Comparison of ENCODE assay signal across 8 cellular contexts in the genomic region with DNA sequence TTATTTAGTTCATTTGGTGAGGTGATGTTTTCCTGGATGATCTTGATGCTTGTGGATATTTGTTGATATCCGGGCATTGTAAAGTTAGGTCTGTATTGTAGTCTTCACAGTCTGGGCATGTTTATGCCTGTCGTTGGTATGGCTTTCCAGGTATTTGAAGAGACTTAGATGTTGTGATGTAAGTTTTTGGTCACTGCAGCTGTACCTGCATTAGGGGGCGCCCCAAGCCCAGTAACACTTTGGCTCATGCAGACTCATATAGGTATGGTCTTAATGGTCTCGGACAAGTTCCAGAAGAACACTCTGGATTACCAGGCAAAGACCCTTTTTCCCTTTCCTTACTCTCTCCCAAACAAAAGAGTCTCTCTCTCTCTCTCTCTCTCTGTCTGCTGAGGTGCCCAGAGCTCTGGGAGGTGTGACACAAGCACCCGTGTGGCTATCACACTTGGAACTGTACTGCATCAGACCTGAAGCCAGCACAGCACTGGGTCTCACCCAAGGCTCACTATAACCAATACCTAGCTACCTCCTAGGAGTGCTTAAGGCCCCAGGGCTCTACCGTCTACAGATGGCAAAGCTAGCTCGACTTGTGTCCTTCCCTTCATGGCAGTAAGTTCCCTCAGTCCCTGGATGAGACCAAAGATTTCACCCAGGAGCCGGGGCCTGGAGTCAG.
A peak's percentile ranks its signal among the peaks of the same experiment; 100 is the strongest.
DNase-seq lines count a peak whose midpoint lies in the region; ATAC-seq and TF ChIP-seq lines count a peak whose summit lies in the region.

No MANE protein-coding gene starts in this region.

- peak; percentile 62 for TF ChIP-seq CTCF in C4-2B (conservative IDR thresholded peaks at IDR 0.05)
- TF ChIP-seq CTCF in Panc1 (IDR thresholded peaks at IDR 0.05): peak; percentile 36

- H3K4me3 ChIP-seq in Panc1 (ENCODE audit: low read depth in 2 of 2, low read length in 2 of 2): no peak overlapping the region

- no TSS peak for BruUV-seq in Panc1 (replicated peaks; lab: Mats Ljungman, UMichigan)

- H3K27me3 ChIP-seq in Panc1 (ENCODE audit: control insufficient read depth, insufficient read depth, low read length): no peaks in the 10 kb centered on the region

- in situ Hi-C loops in Panc1 (cut with HindIII; ENCODE audit: low pct_unique_long_range_greater_than_20kb, low sequenced_read_pairs): no loop called here

- H3K36me3 ChIP-seq in Panc1 (ENCODE audit: control insufficient read depth, insufficient read depth, low read length): no peaks in the 10 kb centered on the region

- intact Hi-C loops in Panc1 (cut with micrococcal nuclease; ENCODE audit: unreplicated experiment): no loop called here

- CTCF ChIA-PET in Panc1 (lab: Charles Lee): no interaction called here

- no peaks in the 10 kb centered on the region for H3K4me1 ChIP-seq in Panc1 (ENCODE audit: control insufficient read depth, insufficient read depth, low read length)

- DNase-seq in Panc1 (ENCODE audit: low read depth, low spot score) (no peak), iPS-NIHi11 (ENCODE audit: low spot score) (peak; percentile 17), NCI-H2171 treated with DMSO at 0.1 percent for 48 hours (lab: John Stamatoyannopoulos, UW) (no peak), DMS114 treated with DMSO at 0.1 percent for 48 hours (lab: John Stamatoyannopoulos, UW; ENCODE audit: unreplicated experiment) (no peak)

- no peak overlapping the region for H3K27ac ChIP-seq in C4-2B
- H3K27ac ChIP-seq in Panc1 (ENCODE audit: low read length): no peak overlapping the region

- peak; percentile 60 for ATAC-seq in GM19351 (IDR thresholded peaks at IDR 0.05; ENCODE audit: unreplicated experiment)
- no peak for ATAC-seq in Panc1
- no peak for ATAC-seq in HG02623 (IDR thresholded peaks at IDR 0.05; ENCODE audit: unreplicated experiment)
- ATAC-seq in HG03045 (IDR thresholded peaks at IDR 0.05; ENCODE audit: unreplicated experiment): no peak

- no peaks in the 10 kb centered on the region for H3K9me3 ChIP-seq in Panc1 (ENCODE audit: control insufficient read depth, insufficient read depth, low read depth, low read length)

- POLR2A ChIA-PET in Panc1 (lab: Charles Lee): no interaction called here
